14 cellular contexts compared by ENCODE assay signal in genomic region chr4:124650614-124651013, GRCh38.
DNase-seq lines count a peak whose midpoint lies in the region; ATAC-seq, FAIRE-seq and TF ChIP-seq lines count a peak whose summit lies in the region.
"Had no signal": no experiment of that assay in that cellular context is flagged by ENCODE, and none has a peak within 500 bp of the region (broad histone marks: within the 10 kb centered on the region; RNA-seq: fewer than 3 reads in every experiment).

No MANE protein-coding gene starts in this region.

- TF ChIP-seq RAD21 in H1 (IDR thresholded peaks at IDR 0.05 in 1 of 2, conservative IDR thresholded peaks at IDR 0.05 in 1 of 2; ENCODE audit: low read depth in 2 of 2, low read length in 2 of 2), result no peak

- H3K4ac ChIP-seq in H1 (replicated peaks; ENCODE audit: insufficient read length, low read depth, low read length) (no peak overlapping the region), neuronal stem cell (ENCODE audit: low read length) (no peak overlapping the region)

- no peak overlapping the region for H2BK20ac ChIP-seq in H1 (ENCODE audit: low read length)

- H4K8ac ChIP-seq in H1 (ENCODE audit: extremely low read depth, insufficient read depth, low read length), result peak overlapping the region; percentile 85; the same call in 1 of the 2 replicates
- no peak overlapping the region for H4K8ac ChIP-seq in neuronal stem cell (ENCODE audit: low read depth, low read length)

- H3K27me3 ChIP-seq in right cardiac atrium (ENCODE audit: control insufficient read depth, insufficient read depth) (no peaks in the 10 kb centered on the region), H1 (replicated peaks in 1 of 4; ENCODE audit: control insufficient read depth in 3 of 4, extremely low read depth in 1 of 4, insufficient read depth in 3 of 4, low read length in 3 of 4) (no peaks in the 10 kb centered on the region), neuronal stem cell (ENCODE audit: control insufficient read depth in 3 of 3, insufficient read depth in 3 of 3, low read depth in 1 of 3, low read length in 3 of 3) (no peaks in the 10 kb centered on the region)
- H3K27me3 ChIP-seq: BLaER1 had no signal

- H2AK5ac ChIP-seq in H1 (ENCODE audit: low read depth, low read length), result no peak overlapping the region
- peak overlapping the region; percentile 46 for H2AK5ac ChIP-seq in neuronal stem cell (ENCODE audit: low read depth, low read length)

- H2AFZ ChIP-seq in H1 (ENCODE audit: low read length) (no peak overlapping the region), neuronal stem cell (ENCODE audit: low read length) (no peak overlapping the region)

- no peak overlapping the region for H2BK12ac ChIP-seq in H1 (ENCODE audit: low read depth, low read length)
- H2BK12ac ChIP-seq in neuronal stem cell (ENCODE audit: low read length), result no peak overlapping the region

- H3K4me3 Mint-ChIP-seq in osteocyte (ENCODE audit: unreplicated experiment), result no peak overlapping the region
- H3K4me3 Mint-ChIP-seq: CD8-positive, alpha-beta memory T cell had no signal

- no peaks in the 10 kb centered on the region for H3K27me3 Mint-ChIP-seq in osteocyte (ENCODE audit: unreplicated experiment)
- H3K27me3 Mint-ChIP-seq: CD8-positive, alpha-beta memory T cell had no signal

- no peak overlapping the region for H3K23ac ChIP-seq in H1 (ENCODE audit: insufficient read length)
- H3K23ac ChIP-seq in neuronal stem cell (ENCODE audit: low read depth, low read length, poor library complexity), result no peak overlapping the region

- no peaks in the 10 kb centered on the region for H3K9me3 Mint-ChIP-seq in osteocyte (ENCODE audit: unreplicated experiment)

- no peak overlapping the region for H3K56ac ChIP-seq in H1 (replicated peaks; ENCODE audit: insufficient read length, low read depth, low read length)

- H3K4me3 ChIP-seq in right cardiac atrium (ENCODE audit: low read length) (no peak overlapping the region), H1 (ENCODE audit: extremely low read depth in 1 of 4, insufficient read depth in 2 of 4, low read depth in 3 of 4, low read length in 4 of 4) (no peak overlapping the region), neuronal stem cell (ENCODE audit: low read length in 2 of 2) (no peak overlapping the region)
- H3K4me3 ChIP-seq: BLaER1 had no signal

- H3K9ac ChIP-seq in H1 (replicated peaks in 1 of 4; ENCODE audit: extremely low read depth in 1 of 4, low read depth in 3 of 4, low read length in 3 of 4) (no peak overlapping the region), neuronal stem cell (ENCODE audit: low read depth, low read length, poor library complexity) (no peak overlapping the region)
- H3K9ac ChIP-seq: BLaER1 had no signal

- H3K4me1 Mint-ChIP-seq in osteocyte (ENCODE audit: unreplicated experiment), result peaks cover 5% of the 10 kb centered on the region
- H3K4me1 Mint-ChIP-seq: CD8-positive, alpha-beta memory T cell had no signal

- H3K4me2 ChIP-seq in H1 (ENCODE audit: insufficient read depth in 1 of 2, low read depth in 2 of 2, low read length in 2 of 2) (no peak overlapping the region), neuronal stem cell (ENCODE audit: insufficient read depth, low read length, poor library complexity, severe bottlenecking) (no peak overlapping the region)
- H3K4me2 ChIP-seq: BLaER1 had no signal

- intact Hi-C loops in right cardiac atrium (cut with DNase I), result no loop called here
- intact Hi-C loops in Right ventricle myocardium superior (cut with DNase I), result no loop called here

- TF ChIP-seq POLR2A in H1 (IDR thresholded peaks at IDR 0.05; ENCODE audit: control extremely low read depth in 1 of 2, low read depth in 2 of 2, low read length in 2 of 2), result no peak

- H3K18ac ChIP-seq in H1 (ENCODE audit: extremely low read depth, low read length) (no peak overlapping the region), neuronal stem cell (ENCODE audit: low read length) (peak overlapping the region; percentile 91)

- no peak overlapping the region for H3K14ac ChIP-seq in H1 (ENCODE audit: insufficient read length)
- H3K14ac ChIP-seq in neuronal stem cell (ENCODE audit: low read length), result no peak overlapping the region

- POLR2A ChIA-PET in H1 (lab: Charles Lee; ENCODE audit: partially characterized antibody), result no interaction called here

- DNase-seq in right cardiac atrium (peak; percentile 11 to 43 (median 29)), Right ventricle myocardium superior (no peak), H1 (ENCODE audit: low read depth in 1 of 2, low spot score in 2 of 2) (no peak), neuronal stem cell (ENCODE audit: low spot score) (no peak), islet precursor cell (no peak), osteocyte (ENCODE audit: extremely low spot score, unreplicated experiment) (no peak)
- DNase-seq: 8988T, AML-193, Caco-2, DND-41, GF-D8 had no signal

- H3K79me2 ChIP-seq in H1 (ENCODE audit: control insufficient read depth in 1 of 2, insufficient read depth in 2 of 2, low read length in 2 of 2), result no peaks in the 10 kb centered on the region

- H4K20me1 ChIP-seq in H1 (replicated peaks in 1 of 2; ENCODE audit: control insufficient read depth in 1 of 2, insufficient read depth in 2 of 2, low read length in 2 of 2), result no peaks in the 10 kb centered on the region
- H4K20me1 ChIP-seq: BLaER1 had no signal

- no peak overlapping the region for H4K5ac ChIP-seq in H1 (ENCODE audit: insufficient read length, low read depth, low read length)

- H3K9me3 ChIP-seq in right cardiac atrium (ENCODE audit: control insufficient read depth, low read length) (no peaks in the 10 kb centered on the region), H1 (ENCODE audit: insufficient read depth in 2 of 2, low read depth in 1 of 2, low read length in 1 of 2) (no peaks in the 10 kb centered on the region; a peak in 1 of 4 replicates), neuronal stem cell (replicated peaks in 1 of 2; ENCODE audit: control insufficient read depth in 2 of 2, insufficient read depth in 1 of 2, low read depth in 1 of 2, low read length in 2 of 2) (no peaks in the 10 kb centered on the region)
- H3K9me3 ChIP-seq: Caco-2 had no signal

- H2BK15ac ChIP-seq in H1 (ENCODE audit: low read length), result no peak overlapping the region
- no peak overlapping the region for H2BK15ac ChIP-seq in neuronal stem cell (ENCODE audit: low read length)

- CTCF ChIA-PET in H1 (lab: Charles Lee; ENCODE audit: partially characterized antibody), result no interaction called here

- H2BK5ac ChIP-seq in H1 (ENCODE audit: low read depth, low read length), result no peak overlapping the region
- H2BK5ac ChIP-seq in neuronal stem cell (ENCODE audit: low read length), result no peak overlapping the region

- H3K27ac ChIP-seq in right cardiac atrium (ENCODE audit: low read length) (no peak overlapping the region), H1 (ENCODE audit: low read depth, low read length) (no peak overlapping the region), neuronal stem cell (replicated peaks; ENCODE audit: low read length) (no peak overlapping the region)
- H3K27ac ChIP-seq: BLaER1 had no signal

- no peak for FAIRE-seq in H1 (lab: Jason Lieb, UNC)

- H4K91ac ChIP-seq in H1 (replicated peaks; ENCODE audit: insufficient read length, low read length), result no peak overlapping the region
- no peak overlapping the region for H4K91ac ChIP-seq in neuronal stem cell (ENCODE audit: low read depth, low read length, poor library complexity)

- H2BK120ac ChIP-seq in H1 (replicated peaks; ENCODE audit: low read depth, low read length) (no peak overlapping the region), neuronal stem cell (ENCODE audit: low read depth, low read length) (no peak overlapping the region)

- ATAC-seq in right cardiac atrium, result no peak
- no peak for ATAC-seq in Right ventricle myocardium superior (ENCODE audit: poor library complexity)
- no peak for ATAC-seq in GM18520 (IDR thresholded peaks at IDR 0.05; ENCODE audit: unreplicated experiment)

- no peaks in the 10 kb centered on the region for H3K4me1 ChIP-seq in right cardiac atrium (ENCODE audit: control insufficient read depth, insufficient read depth, low read length)
- H3K4me1 ChIP-seq in H1 (replicated peaks in 1 of 4; ENCODE audit: control insufficient read depth in 3 of 4, insufficient read depth in 4 of 4, low read length in 3 of 4), result no peaks in the 10 kb centered on the region; a peak in 1 of 7 replicates
- peaks cover under 1 to 2% of the 10 kb centered on the region in 2 donors for H3K4me1 ChIP-seq in neuronal stem cell (ENCODE audit: control insufficient read depth in 2 of 2, insufficient read depth in 1 of 2, low read depth in 1 of 2, low read length in 2 of 2)
- H3K4me1 ChIP-seq: BLaER1, Caco-2 had no signal

- H3K79me1 ChIP-seq in H1 (ENCODE audit: low read depth, low read length), result no peaks in the 10 kb centered on the region
- H3K79me1 ChIP-seq in neuronal stem cell (ENCODE audit: low read depth, low read length), result no peaks in the 10 kb centered on the region

- no peak for TF ChIP-seq EP300 in H1 (IDR thresholded peaks at IDR 0.05; ENCODE audit: borderline replicate concordance in 1 of 2, low read depth in 2 of 2, low read length in 2 of 2)

- 95% methylated on average over 30 of the region's 30 CpGs for WGBS in right cardiac atrium
- 96% methylated on average over 19 of the region's 30 CpGs; no CpG with 5 or more reads in 1 of the 2 experiments for WGBS in H1 (ENCODE audit: extremely low coverage in 1 of 2, insufficient coverage in 1 of 2, insufficient read length in 1 of 2, insufficient replicate concordance in 2 of 2, low coverage in 1 of 2, low lambda C conversion rate in 2 of 2, missing lambda C conversion rate in 1 of 2), 2 experiments
- no CpG with 5 or more reads among the region's 30 CpGs for WGBS in neuronal stem cell (ENCODE audit: extremely low coverage in 2 of 2, insufficient read length in 2 of 2, insufficient replicate concordance in 1 of 2), 2 donors

- H3K27ac Mint-ChIP-seq in osteocyte (ENCODE audit: unreplicated experiment), result no peak overlapping the region

- H3K36me3 ChIP-seq in H1 (ENCODE audit: control insufficient read depth in 2 of 4, insufficient read depth in 4 of 4, low read length in 3 of 4) (no peaks in the 10 kb centered on the region), neuronal stem cell (replicated peaks in 1 of 2; ENCODE audit: control insufficient read depth in 2 of 2, insufficient read depth in 2 of 2, low read length in 2 of 2) (no peaks in the 10 kb centered on the region)
- H3K36me3 ChIP-seq: BLaER1 had no signal

- no peaks in the 10 kb centered on the region for H3K23me2 ChIP-seq in H1 (ENCODE audit: low read depth, low read length)

- peaks cover 23% of the 10 kb centered on the region for H3K36me3 Mint-ChIP-seq in osteocyte (ENCODE audit: unreplicated experiment)
- H3K36me3 Mint-ChIP-seq: CD8-positive, alpha-beta memory T cell had no signal

- TF ChIP-seq CTCF in H1 (IDR thresholded peaks at IDR 0.05; ENCODE audit: control extremely low read depth in 1 of 3, insufficient read depth in 1 of 3, low read depth in 1 of 3, low read length in 3 of 3), result no peak
- no peak for TF ChIP-seq CTCF in osteocyte (IDR thresholded peaks at IDR 0.05)

TF ChIP-seq in H1, 55 proteins besides CTCF, POLR2A, EP300 and RAD21:
- no peak for TF ChIP-seq POLR2AphosphoS5 (IDR thresholded peaks at IDR 0.05; ENCODE audit: low read depth, low read length)
- TF ChIP-seq EGR1 (IDR thresholded peaks at IDR 0.05; ENCODE audit: borderline replicate concordance, low read depth, low read length), result no peak
- no peak for TF ChIP-seq HDAC2 (IDR thresholded peaks at IDR 0.05; ENCODE audit: borderline replicate concordance in 1 of 2, low read depth in 2 of 2, low read length in 2 of 2)
- TF ChIP-seq TCF12 (IDR thresholded peaks at IDR 0.05; ENCODE audit: low read depth, low read length), result no peak

Comparison
In these comparisons a context has a peak if more than half of its experiments do, and no peak if none do; other contexts are left out.
1. DNase-seq: peak in right cardiac atrium (3 of 3); none in Right ventricle myocardium superior (single experiment), H1 (0 of 2), neuronal stem cell (single experiment), islet precursor cell (single experiment) and osteocyte (single experiment).